Comparison of ENCODE assay signal across 27 cellular contexts in genomic region chr19:44315883-44316282, GRCh38. TPM values are rescaled to one million over a fixed set of nuclear protein-coding genes. Genes with fewer than 3 reads are reported as not detected.
"Had no signal": no experiment of that assay in that cellular context is flagged by ENCODE, and none has a peak within 500 bp of the region (broad histone marks: within the 10 kb centered on the region; RNA-seq: fewer than 3 reads in every experiment).

No MANE protein-coding gene starts in this region.

- ATAC-seq: effector memory CD8-positive, alpha-beta T cell; foreskin keratinocyte; gastroesophageal sphincter; heart left ventricle; left lobe of liver; natural killer cell; psoas muscle; sciatic nerve had no signal

- H3K27me3 Mint-ChIP-seq: type B pancreatic cell had no signal

- H3K4me1 Mint-ChIP-seq: natural killer cell had no signal

- H3K4me3 ChIP-seq: coronary artery, gastroesophageal sphincter, heart left ventricle, hepatocyte, lung, ovary, psoas muscle, smooth muscle cell, testis, tibial artery had no signal

- H3K27ac Mint-ChIP-seq: effector memory CD8-positive, alpha-beta T cell; memory B cell; natural killer cell; type B pancreatic cell had no signal

- DNase-seq: effector memory CD8-positive, alpha-beta T cell; foreskin keratinocyte; heart left ventricle; kidney; natural killer cell; occipital lobe; ovary; posterior cingulate gyrus; psoas muscle; retina; stimulated activated CD4-positive, alpha-beta T cell treated with anti-CD3 and anti-CD28 coated beads, Interleukin-12 subunit alpha, Interleukin-12 subunit beta, amount 100 ng/mL, for 4 hours; stimulated activated CD4-positive, alpha-beta T cell treated with anti-CD3 and anti-CD28 coated beads, Interleukin-1b, Interleukin-23, amount 100 ng/mL, for 48 hours; stimulated activated CD4-positive, alpha-beta T cell treated with anti-CD3 and anti-CD28 coated beads, Interleukin-4, amount 100 ng/mL, for 1 hour; stimulated activated CD8-positive, alpha-beta memory T cell treated with anti-CD3 and anti-CD28 coated beads, Interleukin-4, amount 100 ng/mL, for 48 hours; stimulated activated naive CD4-positive, alpha-beta T cell treated with Interleukin-2 at 50 U/mL for 16 hours; substantia nigra; testis; tibial artery had no signal

- H3K4me3 Mint-ChIP-seq: effector memory CD8-positive, alpha-beta T cell; memory B cell; natural killer cell; type B pancreatic cell had no signal

RNA-seq across cellular contexts. Expression of gene ZNF233, which starts 56.2 kb away (rescaled TPM):
- total RNA-seq: left lobe of liver, smooth muscle cell had no signal
